In genomic region chr1:27102707-27103468, GRCh38 we compare ENCODE assay signal across 8 cellular contexts. TPM values are rescaled to one million over a fixed set of nuclear protein-coding genes. Genes with fewer than 3 reads are reported as not detected.
A peak's percentile ranks its signal among the peaks of the same experiment; 100 is the strongest.
DNase-seq lines count a peak whose midpoint lies in the region; ATAC-seq and TF ChIP-seq lines count a peak whose summit lies in the region.

No MANE protein-coding gene starts in this region.

- peak; percentile 87 for ATAC-seq in SK-N-SH treated with all-trans-retinoic acid at 6 μM for 48 hours
- ATAC-seq in Right ventricle myocardium superior (ENCODE audit: poor library complexity): peak; percentile 51
- no peak for ATAC-seq in GM19328 (IDR thresholded peaks at IDR 0.05; ENCODE audit: unreplicated experiment)
- ATAC-seq in HG03108 (IDR thresholded peaks at IDR 0.05; ENCODE audit: unreplicated experiment): no peak

- no peak overlapping the region for H3K27ac Mint-ChIP-seq in activated naive CD4-positive, alpha-beta T cell treated with anti-CD3 and anti-CD28 coated beads for 36 hours

- H3K36me3 Mint-ChIP-seq in activated naive CD4-positive, alpha-beta T cell treated with anti-CD3 and anti-CD28 coated beads for 36 hours (ENCODE audit: low read depth): peaks cover 4% of the 10 kb centered on the region

- intact Hi-C loops in activated naive CD4-positive, alpha-beta T cell treated with anti-CD3 and anti-CD28 coated beads for 36 hours (cut with micrococcal nuclease): loop anchor here (1.0 kb wide), 2 partner anchors 95 to 181 kb away; no protein-coding TSS in a partner anchor
- intact Hi-C loops in Right ventricle myocardium superior (cut with DNase I): loop anchor here (5.0 to 10.0 kb wide), 2 partner anchors 92 to 179 kb away; no protein-coding TSS in a partner anchor

- H3K4me3 Mint-ChIP-seq in activated naive CD4-positive, alpha-beta T cell treated with anti-CD3 and anti-CD28 coated beads for 36 hours: no peak overlapping the region

- no peaks in the 10 kb centered on the region for H3K9me3 Mint-ChIP-seq in activated naive CD4-positive, alpha-beta T cell treated with anti-CD3 and anti-CD28 coated beads for 36 hours

- H3K27me3 Mint-ChIP-seq in activated naive CD4-positive, alpha-beta T cell treated with anti-CD3 and anti-CD28 coated beads for 36 hours (ENCODE audit: low read depth): no peaks in the 10 kb centered on the region

- peak; percentile 49 for DNase-seq in DMS153 (lab: John Stamatoyannopoulos, UW)
- DNase-seq in HT1080 (ENCODE audit: low read depth): peak; percentile 67
- peak; percentile 89 for DNase-seq in activated naive CD4-positive, alpha-beta T cell treated with anti-CD3 and anti-CD28 coated beads for 36 hours
- DNase-seq in Right ventricle myocardium superior: peak; percentile 86
- peak; percentile 50 for DNase-seq in putamen (ENCODE audit: low spot score)

- peaks cover 12% of the 10 kb centered on the region for H3K4me1 Mint-ChIP-seq in activated naive CD4-positive, alpha-beta T cell treated with anti-CD3 and anti-CD28 coated beads for 36 hours (ENCODE audit: low read depth)

- CTCF ChIA-PET in activated naive CD4-positive, alpha-beta T cell treated with anti-CD3 and anti-CD28 coated beads for 36 hours (lab: Charles Lee): interaction anchor here (0.6 to 12.5 kb wide), 27 partner anchors 9 to 285 kb away, joined by 3 to 215 read pairs (median 4); no protein-coding TSS in a partner anchor

TF ChIP-seq in SK-N-SH treated with all-trans-retinoic acid at 6 μM for 48 hours, 23 proteins besides CTCF, POLR2A, EP300 and RAD21:
- TF ChIP-seq OSR1 (CRISPR knock-in tag; IDR thresholded peaks at IDR 0.05): no peak
- TF ChIP-seq POU6F1 (CRISPR knock-in tag; IDR thresholded peaks at IDR 0.05; ENCODE audit: borderline replicate concordance, low read depth): no peak
- TF ChIP-seq CSDC2 (CRISPR knock-in tag; IDR thresholded peaks at IDR 0.05): no peak
- no peak for TF ChIP-seq ISL1 (CRISPR knock-in tag; IDR thresholded peaks at IDR 0.05)
- no peak for TF ChIP-seq ZC3H10 (CRISPR knock-in tag; IDR thresholded peaks at IDR 0.05)

RNA-seq across cellular contexts. Expression of gene SLC9A1, which starts 52.0 kb away (rescaled TPM):
- total RNA-seq in HT1080 (2014; rRNA removed; shearing (Covaris generic)): 11.3 and 13.1 TPM in 2 replicates
- polyA plus RNA-seq in HT1080 (2015; cell fraction: cytosol; rRNA removed): 15.7 and 16.6 TPM in 2 replicates
- polyA plus RNA-seq in HT1080 (2015; cell fraction: nucleus; rRNA removed): 25.0 and 25.9 TPM in 2 replicates
- total RNA-seq in activated naive CD4-positive, alpha-beta T cell treated with anti-CD3 and anti-CD28 coated beads for 36 hours: 10 to 100 TPM; 15.4 to 16.5 TPM
- 17.6 TPM for total RNA-seq in Right ventricle myocardium superior

Comparison
In these comparisons a context has a peak if more than half of its experiments do, and no peak if none do; other contexts are left out.
1. ATAC-seq: peak in SK-N-SH treated with all-trans-retinoic acid at 6 μM for 48 hours (single experiment) and Right ventricle myocardium superior (single experiment); none in GM19328 (single experiment) and HG03108 (single experiment).
2. Peak in every context shown above with its lines, with median percentiles within 50 percentile points of each other: DNase-seq.